ENCODE assay signal across 20 cellular contexts in genomic region chr9:86942352-86943222, GRCh38. TPM values are rescaled to one million over a fixed set of nuclear protein-coding genes. Genes with fewer than 3 reads are reported as not detected.
DNase-seq lines count a peak whose midpoint lies in the region; ATAC-seq, FAIRE-seq and TF ChIP-seq lines count a peak whose summit lies in the region.
"Had no signal": no experiment of that assay in that cellular context is flagged by ENCODE, and none has a peak within 500 bp of the region (broad histone marks: within the 10 kb centered on the region; RNA-seq: fewer than 3 reads in every experiment).

No MANE protein-coding gene starts in this region.

- H3K4me3 ChIP-seq in HUES48 (ENCODE audit: low read depth, low read length) (peak overlapping the region; percentile 36; the same call in 1 of the 2 replicates), endodermal cell (ENCODE audit: low read length) (peak overlapping the region; percentile 84), sigmoid colon (peak overlapping the region in 2 of 4 donors; percentile 72 to 86)

- no peaks in the 10 kb centered on the region for H3K9me3 Mint-ChIP-seq in endodermal cell
- H3K9me3 Mint-ChIP-seq in mesothelial cell of epicardium: peaks cover 3% of the 10 kb centered on the region
- H3K9me3 Mint-ChIP-seq in activated naive CD8-positive, alpha-beta T cell treated with anti-CD3 and anti-CD28 coated beads, Interleukin-2, amount 50 U/mL, for 24 hours: no peaks in the 10 kb centered on the region
- H3K9me3 Mint-ChIP-seq: activated CD8-positive, alpha-beta T cell treated with anti-CD3 and anti-CD28 coated beads for 36 hours; activated naive CD4-positive, alpha-beta T cell treated with anti-CD3 and anti-CD28 coated beads for 36 hours; CD8-positive, alpha-beta T cell; stimulated activated naive CD8-positive, alpha-beta T cell treated with anti-CD3 and anti-CD28 coated beads, Interleukin-15, Interleukin-2, amounts not matched to agents 100 ng/mL and 50 ng/mL, for 24 hours had no signal

- TF ChIP-seq EP300 in sigmoid colon (IDR thresholded peaks at IDR 0.05): no peak

- H3K4me3 Mint-ChIP-seq in endodermal cell (peak overlapping the region; percentile 33), mesothelial cell of epicardium (peak overlapping the region; percentile 96)
- H3K4me3 Mint-ChIP-seq in activated naive CD8-positive, alpha-beta T cell treated with anti-CD3 and anti-CD28 coated beads, Interleukin-2, amount 50 U/mL, for 24 hours: no peak overlapping the region
- H3K4me3 Mint-ChIP-seq: activated CD8-positive, alpha-beta T cell treated with anti-CD3 and anti-CD28 coated beads for 36 hours; activated naive CD4-positive, alpha-beta T cell treated with anti-CD3 and anti-CD28 coated beads for 36 hours; CD8-positive, alpha-beta T cell; stimulated activated naive CD8-positive, alpha-beta T cell treated with anti-CD3 and anti-CD28 coated beads, Interleukin-15, Interleukin-2, amounts not matched to agents 100 ng/mL and 50 ng/mL, for 24 hours had no signal

- TF ChIP-seq POLR2A in sigmoid colon (IDR thresholded peaks at IDR 0.05): no peak

- H3K36me3 ChIP-seq in HUES48 (ENCODE audit: control insufficient read depth, insufficient read depth, low read length): no peaks in the 10 kb centered on the region
- H3K36me3 ChIP-seq in endodermal cell (ENCODE audit: control insufficient read depth, insufficient read depth, low read length): no peaks in the 10 kb centered on the region
- H3K36me3 ChIP-seq in sigmoid colon: no peaks in the 10 kb centered on the region

- H3K27ac ChIP-seq in HUES48 (ENCODE audit: low read depth, low read length): peak overlapping the region; percentile 74
- H3K27ac ChIP-seq in endodermal cell (ENCODE audit: low read depth, low read length): peak overlapping the region; percentile 76
- H3K27ac ChIP-seq in sigmoid colon: peak overlapping the region; percentile 93 to 95 (median 94)
- H3K27ac ChIP-seq: GM23248 had no signal

- no peak for DNase-seq in endodermal cell
- no peak for DNase-seq in mesothelial cell of epicardium (ENCODE audit: low spot score in 2 of 2, unreplicated experiment in 2 of 2)
- DNase-seq in sigmoid colon: no peak
- DNase-seq in D721Med (ENCODE audit: insufficient read length, low spot score): no peak
- DNase-seq in activated naive CD8-positive, alpha-beta T cell treated with anti-CD3 and anti-CD28 coated beads, Interleukin-2, amount 50 U/mL, for 24 hours: no peak
- DNase-seq: activated CD8-positive, alpha-beta T cell treated with anti-CD3 and anti-CD28 coated beads for 36 hours; activated naive CD4-positive, alpha-beta T cell treated with anti-CD3 and anti-CD28 coated beads for 36 hours; activated T-cell treated with anti-CD3 and anti-CD28 coated beads, Interleukin-2, amount 50 U/mL, for 1 hour; CD8-positive, alpha-beta T cell; NCI-H1417 treated with DMSO at 0.1 percent for 48 hours; nucleus accumbens; Right ventricle myocardium superior; trophoblast cell had no signal

- no peaks in the 10 kb centered on the region for H3K9me3 ChIP-seq in HUES48 (ENCODE audit: control insufficient read depth, insufficient read depth, low read length)
- no peaks in the 10 kb centered on the region for H3K9me3 ChIP-seq in endodermal cell (ENCODE audit: control insufficient read depth, low read length)
- no peaks in the 10 kb centered on the region for H3K9me3 ChIP-seq in sigmoid colon

- H3K9ac ChIP-seq in HUES48 (ENCODE audit: low read depth, low read length) (no peak overlapping the region), endodermal cell (ENCODE audit: extremely low read depth, low read length, poor library complexity, severe bottlenecking) (peak overlapping the region; percentile 31)
- H3K9ac ChIP-seq: GM23248 had no signal

- H3K4me1 Mint-ChIP-seq in endodermal cell (peaks cover 41% of the 10 kb centered on the region), mesothelial cell of epicardium (peaks cover 28% of the 10 kb centered on the region)
- H3K4me1 Mint-ChIP-seq in activated naive CD8-positive, alpha-beta T cell treated with anti-CD3 and anti-CD28 coated beads, Interleukin-2, amount 50 U/mL, for 24 hours: peaks cover 5% of the 10 kb centered on the region

- intact Hi-C loops in sigmoid colon (cut with DNase I): loop anchor here (10.0 kb wide), 2 partner anchors 208 to 572 kb away; no protein-coding TSS in a partner anchor

- FAIRE-seq in D721Med (lab: Jason Lieb, UNC): no peak
- FAIRE-seq: astrocyte had no signal

- WGBS in endodermal cell (ENCODE audit: insufficient coverage in 1 of 2, insufficient read length in 1 of 2), 2 experiments: 14 to 50% methylated on average over 2 to 9 of the region's 9 CpGs
- WGBS in sigmoid colon, 2 donors: 27 to 44% methylated on average over 9 of the region's 9 CpGs

- H3K4me1 ChIP-seq in HUES48 (ENCODE audit: control insufficient read depth, insufficient read depth, low read length) (peaks cover 52% of the 10 kb centered on the region), endodermal cell (ENCODE audit: control insufficient read depth, insufficient read depth, low read length) (peaks cover 12% of the 10 kb centered on the region), sigmoid colon (peaks cover 0 to 30% (median 22%) of the 10 kb centered on the region in 4 donors)

- H3K27me3 Mint-ChIP-seq in endodermal cell (ENCODE audit: insufficient read depth) (peaks cover 51% of the 10 kb centered on the region), mesothelial cell of epicardium (ENCODE audit: low read depth) (peaks cover 24% of the 10 kb centered on the region)
- H3K27me3 Mint-ChIP-seq in activated naive CD8-positive, alpha-beta T cell treated with anti-CD3 and anti-CD28 coated beads, Interleukin-2, amount 50 U/mL, for 24 hours: peaks cover 50% of the 10 kb centered on the region

- H3K27ac Mint-ChIP-seq in endodermal cell (peak overlapping the region; percentile 32), mesothelial cell of epicardium (peak overlapping the region; percentile 13)
- H3K27ac Mint-ChIP-seq in activated naive CD8-positive, alpha-beta T cell treated with anti-CD3 and anti-CD28 coated beads, Interleukin-2, amount 50 U/mL, for 24 hours: no peak overlapping the region
- H3K27ac Mint-ChIP-seq: activated CD8-positive, alpha-beta T cell treated with anti-CD3 and anti-CD28 coated beads for 36 hours; activated naive CD4-positive, alpha-beta T cell treated with anti-CD3 and anti-CD28 coated beads for 36 hours; CD8-positive, alpha-beta T cell; stimulated activated naive CD8-positive, alpha-beta T cell treated with anti-CD3 and anti-CD28 coated beads, Interleukin-15, Interleukin-2, amounts not matched to agents 100 ng/mL and 50 ng/mL, for 24 hours had no signal

- TF ChIP-seq CTCF in endodermal cell (conservative IDR thresholded peaks at IDR 0.05) (no peak), mesothelial cell of epicardium (IDR thresholded peaks at IDR 0.05; ENCODE audit: unreplicated experiment) (no peak), sigmoid colon (IDR thresholded peaks at IDR 0.05) (no peak), D721Med (IDR thresholded peaks at IDR 0.05; ENCODE audit: insufficient read depth, missing control alignments) (no peak)

- ATAC-seq in GM18520 (IDR thresholded peaks at IDR 0.05; ENCODE audit: unreplicated experiment) (no peak), HG03025 (IDR thresholded peaks at IDR 0.05; ENCODE audit: low FRiP score, unreplicated experiment) (no peak)
- no peak for ATAC-seq in activated naive CD8-positive, alpha-beta T cell treated with anti-CD3 and anti-CD28 coated beads, Interleukin-2, amount 50 U/mL, for 24 hours
- ATAC-seq: activated CD8-positive, alpha-beta T cell treated with anti-CD3 and anti-CD28 coated beads for 36 hours; CD8-positive, alpha-beta T cell had no signal

- H3K27me3 ChIP-seq in HUES48 (ENCODE audit: control insufficient read depth, insufficient read depth, low read length): peaks cover 71% of the 10 kb centered on the region
- peaks cover 11% of the 10 kb centered on the region for H3K27me3 ChIP-seq in endodermal cell (ENCODE audit: control insufficient read depth, insufficient read depth, low read length, poor library complexity, severe bottlenecking)
- no peaks in the 10 kb centered on the region for H3K27me3 ChIP-seq in sigmoid colon

- H3K36me3 Mint-ChIP-seq in endodermal cell (ENCODE audit: low read depth) (no peaks in the 10 kb centered on the region), mesothelial cell of epicardium (no peaks in the 10 kb centered on the region)
- H3K36me3 Mint-ChIP-seq in activated naive CD8-positive, alpha-beta T cell treated with anti-CD3 and anti-CD28 coated beads, Interleukin-2, amount 50 U/mL, for 24 hours (ENCODE audit: low read depth): no peaks in the 10 kb centered on the region

RNA-seq across cellular contexts. Expression of gene GAS1, which starts 4.7 kb away (rescaled TPM):
- total RNA-seq in endodermal cell: 1 to 10 TPM; 4.8 to 6.7 TPM
- polyA plus RNA-seq in endodermal cell (2013, experiment 1 of 2): 58.6 TPM
- polyA plus RNA-seq in endodermal cell (2013, experiment 2 of 2): 45.7 TPM
- total RNA-seq in mesothelial cell of epicardium: 47.8 to 50.6 TPM (median 49.1 TPM) in 3 replicates
- total RNA-seq in sigmoid colon: 100 to 1,000 TPM in 1 of 4 donors, 10 to 100 TPM in 3; 73.4 to 136 (median 96.9) TPM
- polyA plus RNA-seq in sigmoid colon: 1 to 10 TPM in 2 of 3 donors, under 1 TPM in 1; 0.23 to 9.0 (median 3.8) TPM
- total RNA-seq: OCI-LY7 had no signal
